In the genomic region with DNA sequence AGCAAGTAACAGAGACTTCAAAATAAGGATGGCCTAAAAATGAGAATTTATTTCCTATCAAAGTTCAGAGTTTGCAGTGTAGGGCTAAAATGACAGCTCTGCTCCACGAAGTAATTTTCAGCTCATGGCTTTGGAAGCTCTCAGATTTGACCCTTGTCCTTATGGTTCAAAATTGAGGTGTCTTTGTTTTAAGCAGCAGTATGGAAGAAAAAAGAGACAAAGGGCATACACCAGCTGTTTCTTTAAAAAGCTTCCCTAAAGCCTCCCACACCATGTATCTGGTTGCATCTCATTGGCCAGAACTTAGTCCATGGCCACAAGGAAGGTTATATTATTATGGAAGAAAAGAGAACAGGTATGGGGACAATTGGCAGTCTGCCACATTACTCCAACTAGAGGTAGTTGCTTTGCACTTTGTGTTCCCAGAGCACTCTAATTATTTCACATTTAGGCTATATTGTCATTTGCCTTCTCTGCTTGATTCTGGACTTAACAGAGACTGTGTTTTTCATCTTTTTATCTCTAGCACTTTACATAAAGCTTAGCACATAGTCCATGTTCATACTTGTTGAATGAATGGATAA, we compare ENCODE assay signal across 23 cellular contexts. TPM values are rescaled to one million over a fixed set of nuclear protein-coding genes. Genes with fewer than 3 reads are reported as not detected.
A peak's percentile ranks its signal among the peaks of the same experiment; 100 is the strongest.
DNase-seq lines count a peak whose midpoint lies in the region; ATAC-seq and TF ChIP-seq lines count a peak whose summit lies in the region.
"Had no signal": no experiment of that assay in that cellular context is flagged by ENCODE, and none has a peak within 500 bp of the region (broad histone marks: within the 10 kb centered on the region; RNA-seq: fewer than 3 reads in every experiment).

No MANE protein-coding gene starts in this region.

- H3K36me3 ChIP-seq in WERI-Rb-1: no peaks in the 10 kb centered on the region
- H3K36me3 ChIP-seq: breast epithelium, colonic mucosa, esophagus muscularis mucosa, upper lobe of left lung had no signal

- no peaks in the 10 kb centered on the region for H3K27me3 Mint-ChIP-seq in neural crest cell (ENCODE audit: low read depth)
- H3K27me3 Mint-ChIP-seq in activated CD4-positive, alpha-beta memory T cell treated with anti-CD3 and anti-CD28 coated beads, Interleukin-2, amount 10 ng/mL, durations not matched to agents 7 days and 5 days: no peaks in the 10 kb centered on the region
- H3K27me3 Mint-ChIP-seq: effector memory CD8-positive, alpha-beta T cell; naive thymus-derived CD4-positive, alpha-beta T cell had no signal

- peaks cover 7% of the 10 kb centered on the region for H3K4me1 Mint-ChIP-seq in neural crest cell
- H3K4me1 Mint-ChIP-seq in activated CD4-positive, alpha-beta memory T cell treated with anti-CD3 and anti-CD28 coated beads, Interleukin-2, amount 10 ng/mL, durations not matched to agents 7 days and 5 days: no peaks in the 10 kb centered on the region

- peak overlapping the region; percentile 21 for H3K27ac Mint-ChIP-seq in neural crest cell (ENCODE audit: unreplicated experiment)
- no peak overlapping the region for H3K27ac Mint-ChIP-seq in activated CD4-positive, alpha-beta memory T cell treated with anti-CD3 and anti-CD28 coated beads, Interleukin-2, amount 10 ng/mL, durations not matched to agents 7 days and 5 days
- H3K27ac Mint-ChIP-seq: activated naive CD4-positive, alpha-beta T cell treated with anti-CD3 and anti-CD28 coated beads for 36 hours; CD8-positive, alpha-beta T cell; naive thymus-derived CD4-positive, alpha-beta T cell had no signal

- H3K9me3 ChIP-seq in WERI-Rb-1 (ENCODE audit: severe bottlenecking): no peaks in the 10 kb centered on the region
- H3K9me3 ChIP-seq in right cardiac atrium (ENCODE audit: control insufficient read depth, low read length): no peaks in the 10 kb centered on the region
- H3K9me3 ChIP-seq: breast epithelium, colonic mucosa, esophagus muscularis mucosa, upper lobe of left lung had no signal

- CTCF ChIA-PET in activated CD4-positive, alpha-beta memory T cell treated with anti-CD3 and anti-CD28 coated beads, Interleukin-2, amount 10 ng/mL, durations not matched to agents 7 days and 5 days (lab: Charles Lee): no interaction called here

- peaks cover 8% of the 10 kb centered on the region for H3K4me1 ChIP-seq in right cardiac atrium (ENCODE audit: control insufficient read depth, insufficient read depth, low read length)
- H3K4me1 ChIP-seq: breast epithelium, colonic mucosa had no signal

- no peak for ATAC-seq in HG03439 (IDR thresholded peaks at IDR 0.05; ENCODE audit: unreplicated experiment)
- ATAC-seq in right cardiac atrium: no peak
- ATAC-seq: CD8-positive, alpha-beta T cell; effector memory CD8-positive, alpha-beta T cell; left cardiac atrium; naive thymus-derived CD4-positive, alpha-beta T cell had no signal

- H3K27ac ChIP-seq in WERI-Rb-1 (peak overlapping the region; percentile 12; the same call in 1 of the 2 replicates), right cardiac atrium (ENCODE audit: low read length) (no peak overlapping the region)
- H3K27ac ChIP-seq: breast epithelium, colonic mucosa, esophagus muscularis mucosa, HL-60, upper lobe of left lung had no signal

- no peak overlapping the region for H3K4me3 Mint-ChIP-seq in neural crest cell
- H3K4me3 Mint-ChIP-seq in activated CD4-positive, alpha-beta memory T cell treated with anti-CD3 and anti-CD28 coated beads, Interleukin-2, amount 10 ng/mL, durations not matched to agents 7 days and 5 days: no peak overlapping the region
- H3K4me3 Mint-ChIP-seq: activated naive CD4-positive, alpha-beta T cell treated with anti-CD3 and anti-CD28 coated beads for 36 hours; CD8-positive, alpha-beta T cell; effector memory CD8-positive, alpha-beta T cell; naive thymus-derived CD4-positive, alpha-beta T cell had no signal

- H3K9me3 Mint-ChIP-seq in neural crest cell: peaks cover 8% of the 10 kb centered on the region
- H3K9me3 Mint-ChIP-seq in activated CD4-positive, alpha-beta memory T cell treated with anti-CD3 and anti-CD28 coated beads, Interleukin-2, amount 10 ng/mL, durations not matched to agents 7 days and 5 days: peaks cover 5% of the 10 kb centered on the region
- H3K9me3 Mint-ChIP-seq: CD8-positive, alpha-beta T cell; effector memory CD8-positive, alpha-beta T cell had no signal

- H3K36me3 Mint-ChIP-seq in neural crest cell (ENCODE audit: low read depth): peaks cover 5% of the 10 kb centered on the region
- H3K36me3 Mint-ChIP-seq in activated CD4-positive, alpha-beta memory T cell treated with anti-CD3 and anti-CD28 coated beads, Interleukin-2, amount 10 ng/mL, durations not matched to agents 7 days and 5 days (ENCODE audit: low read depth): peaks cover 7% of the 10 kb centered on the region

- 63% methylated on average over 1 of the region's 1 CpG for WGBS in right cardiac atrium

- intact Hi-C loops in right cardiac atrium (cut with DNase I): no loop called here

- POLR2A ChIA-PET in activated CD4-positive, alpha-beta memory T cell treated with anti-CD3 and anti-CD28 coated beads, Interleukin-2, amount 10 ng/mL, durations not matched to agents 7 days and 5 days (lab: Charles Lee): no interaction called here

- no peaks in the 10 kb centered on the region for H3K27me3 ChIP-seq in WERI-Rb-1 (ENCODE audit: insufficient read depth, low read depth, severe bottlenecking)
- H3K27me3 ChIP-seq in right cardiac atrium (ENCODE audit: control insufficient read depth, insufficient read depth): no peaks in the 10 kb centered on the region
- H3K27me3 ChIP-seq: breast epithelium, colonic mucosa, esophagus muscularis mucosa, upper lobe of left lung had no signal

- TF ChIP-seq CTCF in WERI-Rb-1 (IDR thresholded peaks at IDR 0.05; ENCODE audit: low read depth, low read length): no peak
- TF ChIP-seq CTCF in neural crest cell (conservative IDR thresholded peaks at IDR 0.05): no peak

- H3K4me3 ChIP-seq in WERI-Rb-1 (ENCODE audit: low read depth, low read length) (no peak overlapping the region), right cardiac atrium (ENCODE audit: low read length) (no peak overlapping the region)
- H3K4me3 ChIP-seq: breast epithelium, colonic mucosa, esophagus muscularis mucosa, upper lobe of left lung had no signal

- DNase-seq in NCI-H2107 treated with DMSO at 0.1 percent for 48 hours (lab: John Stamatoyannopoulos, UW; ENCODE audit: unreplicated experiment) (peak; percentile 28), NCI-H2107 (lab: John Stamatoyannopoulos, UW) (no peak), NCI-H2081 treated with DMSO at 0.1 percent for 48 hours (lab: John Stamatoyannopoulos, UW) (peak; percentile 47), WERI-Rb-1 (no peak), neural crest cell (ENCODE audit: low read depth, low spot score) (no peak), right cardiac atrium (no peak)
- no peak for DNase-seq in activated CD4-positive, alpha-beta memory T cell treated with anti-CD3 and anti-CD28 coated beads, Interleukin-2, amount 10 ng/mL, durations not matched to agents 7 days and 5 days
- DNase-seq: activated CD4-positive, alpha-beta T cell treated with anti-CD3 and anti-CD28 coated beads for 48 hours; activated naive CD4-positive, alpha-beta T cell treated with anti-CD3 and anti-CD28 coated beads for 36 hours; CD8-positive, alpha-beta T cell; colonic mucosa; DMS79; effector memory CD8-positive, alpha-beta T cell; foreskin melanocyte; left cardiac atrium; naive thymus-derived CD4-positive, alpha-beta T cell; NCI-H446 treated with DMSO at 0.1 percent for 48 hours; stimulated activated CD4-positive, alpha-beta T cell treated with anti-CD3 and anti-CD28 coated beads, Interleukin-2, amount 100 ng/mL, for 24 hours; upper lobe of left lung had no signal

RNA-seq across cellular contexts. Expression of a gene that starts 36.1 kb away (rescaled TPM):
- total RNA-seq in neural crest cell (14.7 and 15.6 TPM in 2 replicates), right cardiac atrium (10 to 100 TPM; 22.4 to 27.5 (median 23.3) TPM)
- 1 to 10 TPM; 7.1 TPM for total RNA-seq in activated CD4-positive, alpha-beta memory T cell treated with anti-CD3 and anti-CD28 coated beads, Interleukin-2, amount 10 ng/mL, durations not matched to agents 7 days and 5 days
- 9.4 TPM for polyA plus RNA-seq in right cardiac atrium

Comparison
In these comparisons a context has a peak if more than half of its experiments do, and no peak if none do; other contexts are left out.
1. DNase-seq: peak in NCI-H2107 treated with DMSO at 0.1 percent for 48 hours (single experiment) and NCI-H2081 treated with DMSO at 0.1 percent for 48 hours (single experiment); none in NCI-H2107 (single experiment), WERI-Rb-1 (single experiment), neural crest cell (single experiment), activated CD4-positive, alpha-beta memory T cell treated with anti-CD3 and anti-CD28 coated beads, Interleukin-2, amount 10 ng/mL, durations not matched to agents 7 days and 5 days (single experiment) and right cardiac atrium (0 of 3).